In genomic region chr10:109967739-109968088, GRCh38 we compare ENCODE assay signal across 2 cellular contexts.
A peak's percentile ranks its signal among the peaks of the same experiment; 100 is the strongest.
TF ChIP-seq lines count a peak whose summit lies in the region.

No MANE protein-coding gene starts in this region.

TF ChIP-seq in HepG2, 621 proteins besides CTCF, POLR2A, EP300 and RAD21:
- TF ChIP-seq SIX1 (CRISPR knock-in tag; IDR thresholded peaks at IDR 0.05; ENCODE audit: borderline replicate concordance) (no peak), HOMEZ (CRISPR knock-in tag; IDR thresholded peaks at IDR 0.05; ENCODE audit: low read depth) (0 out of 2 replicates have a peak, but pooled peaks have one; percentile 1), PHF21A (CRISPR knock-in tag; IDR thresholded peaks at IDR 0.05) (0 out of 2 replicates have a peak, but pooled peaks have one; percentile 8), ZNF446 (CRISPR knock-in tag; IDR thresholded peaks at IDR 0.05) (0 out of 2 replicates have a peak, but pooled peaks have one; percentile 2)
TF ChIP-seq in HepG2: peak in this region for 3.

TF ChIP-seq in GM12891, 5 proteins besides CTCF, POLR2A, EP300 and RAD21:
- TF ChIP-seq PAX5 (IDR thresholded peaks at IDR 0.05; ENCODE audit: insufficient read depth, low read length, severe bottlenecking) (no peak), SPI1 (IDR thresholded peaks at IDR 0.05; ENCODE audit: low read depth, low read length) (no peak), POLR2AphosphoS5 (IDR thresholded peaks at IDR 0.05; ENCODE audit: low read depth, low read length) (no peak), TAF1 (IDR thresholded peaks at IDR 0.05; ENCODE audit: low read depth, low read length) (no peak), POU2F2 (IDR thresholded peaks at IDR 0.05; ENCODE audit: low read depth, low read length) (no peak)
TF ChIP-seq in GM12891: peak in this region for 0.
